In the genomic region with DNA sequence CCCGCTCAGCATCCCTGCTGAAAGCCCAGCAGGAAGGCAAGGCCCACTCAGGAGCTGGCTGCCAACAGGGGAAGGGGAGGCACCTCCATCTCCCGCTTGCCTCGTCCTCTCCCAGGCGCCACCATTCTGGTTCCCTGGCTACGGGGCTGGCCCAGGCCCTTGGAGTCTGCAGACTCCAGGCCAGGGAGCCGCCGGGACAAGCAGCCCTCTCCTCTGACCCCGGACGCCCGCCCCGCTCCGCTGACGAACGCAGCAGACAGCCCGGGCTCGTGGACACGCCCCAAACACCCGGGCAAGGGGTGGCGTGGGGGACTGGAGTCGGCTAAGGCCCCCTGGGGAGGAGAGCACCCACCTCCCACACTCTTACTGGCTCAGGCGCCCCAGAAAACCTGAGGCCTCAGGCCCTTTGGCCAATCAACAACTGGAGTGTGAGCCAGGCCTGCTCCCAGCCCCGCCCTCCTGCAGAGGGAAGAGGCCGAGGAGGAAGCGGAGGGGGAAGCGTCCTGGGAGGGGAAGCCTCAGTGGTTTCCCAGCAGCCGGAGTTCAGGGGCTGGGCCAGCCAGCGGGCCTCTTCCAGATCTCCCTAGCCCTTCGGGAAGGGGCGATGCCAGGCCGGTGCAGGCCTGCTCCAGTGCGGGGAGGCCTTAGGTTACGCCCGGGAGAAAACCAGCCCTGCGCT, we compare ENCODE assay signal across 8 cellular contexts. TPM values are rescaled to one million over a fixed set of nuclear protein-coding genes. Genes with fewer than 3 reads are reported as not detected.
DNase-seq lines count a peak whose midpoint lies in the region; ATAC-seq, FAIRE-seq and TF ChIP-seq lines count a peak whose summit lies in the region.

No MANE protein-coding gene starts in this region.

- peaks cover 51% of the 10 kb centered on the region for H3K4me1 Mint-ChIP-seq in activated naive CD8-positive, alpha-beta T cell treated with anti-CD3 and anti-CD28 coated beads, Interleukin-2, amount 50 U/mL, for 24 hours

- H2AFZ ChIP-seq in neuron (ENCODE audit: low read depth, low read length), result no peak overlapping the region

- H3K27me3 ChIP-seq in neuron (ENCODE audit: insufficient read depth, low read length), result no peaks in the 10 kb centered on the region

- FAIRE-seq in RCC 7860 (lab: Jason Lieb, UNC), result peak; percentile 86

- H3K9me3 Mint-ChIP-seq in activated naive CD8-positive, alpha-beta T cell treated with anti-CD3 and anti-CD28 coated beads, Interleukin-2, amount 50 U/mL, for 24 hours, result no peaks in the 10 kb centered on the region

- POLR2A ChIA-PET in HEK293 (lab: Yijun Ruan, JAX), result no interaction called here

- H3K36me3 Mint-ChIP-seq in activated naive CD8-positive, alpha-beta T cell treated with anti-CD3 and anti-CD28 coated beads, Interleukin-2, amount 50 U/mL, for 24 hours (ENCODE audit: low read depth), result peaks cover 2% of the 10 kb centered on the region

- H3K4me1 ChIP-seq in HEK293 (ENCODE audit: control insufficient read depth, insufficient read depth, low read length) (peaks cover 43% of the 10 kb centered on the region), neuron (ENCODE audit: insufficient read depth, low read length) (peaks cover 62% of the 10 kb centered on the region)

- H3K36me3 ChIP-seq in HEK293 (ENCODE audit: control insufficient read depth in 2 of 2, insufficient read depth in 1 of 2, low read length in 2 of 2) (no peaks in the 10 kb centered on the region), neuron (ENCODE audit: insufficient read depth, low read length) (no peaks in the 10 kb centered on the region)

- CTCF ChIA-PET in HEK293 (lab: Yijun Ruan, JAX), result interaction anchor here (1.9 kb wide), 1 partner anchor 19 kb away, joined by 7 read pairs; no protein-coding TSS in a partner anchor

- DNase-seq in CMK (ENCODE audit: low read depth) (peak; percentile 84), RCC 7860 (ENCODE audit: low spot score) (peak; percentile 90), globus pallidus (ENCODE audit: low spot score) (peak; percentile 78), ureter (ENCODE audit: low spot score) (peak; percentile 95)
- DNase-seq in activated naive CD8-positive, alpha-beta T cell treated with anti-CD3 and anti-CD28 coated beads, Interleukin-2, amount 50 U/mL, for 24 hours, result peak; percentile 69

- no peak for TF ChIP-seq CTCF in HEK293 (tag by site-specific recombination; IDR thresholded peaks at IDR 0.05)

- H3K4me3 ChIP-seq in HEK293 (ENCODE audit: low read depth, low read length) (peak overlapping the region; percentile 12), neuron (ENCODE audit: low read length) (peak overlapping the region; percentile 44)

- H3K9me3 ChIP-seq in HEK293 (ENCODE audit: control insufficient read depth, insufficient read depth, low read depth, low read length) (no peaks in the 10 kb centered on the region), neuron (ENCODE audit: low read length) (no peaks in the 10 kb centered on the region)

- peak overlapping the region; percentile 62 for H3K27ac Mint-ChIP-seq in activated naive CD8-positive, alpha-beta T cell treated with anti-CD3 and anti-CD28 coated beads, Interleukin-2, amount 50 U/mL, for 24 hours

- H3K27me3 Mint-ChIP-seq in activated naive CD8-positive, alpha-beta T cell treated with anti-CD3 and anti-CD28 coated beads, Interleukin-2, amount 50 U/mL, for 24 hours, result no peaks in the 10 kb centered on the region

- peak; percentile 2 for ATAC-seq in activated naive CD8-positive, alpha-beta T cell treated with anti-CD3 and anti-CD28 coated beads, Interleukin-2, amount 50 U/mL, for 24 hours
- no peak for ATAC-seq in HG03135 (IDR thresholded peaks at IDR 0.05; ENCODE audit: unreplicated experiment)

- H3K27ac ChIP-seq in HEK293 (ENCODE audit: extremely low read depth, low read depth, low read length), result peak overlapping the region; percentile 60

- H3K4me3 Mint-ChIP-seq in activated naive CD8-positive, alpha-beta T cell treated with anti-CD3 and anti-CD28 coated beads, Interleukin-2, amount 50 U/mL, for 24 hours, result peak overlapping the region; percentile 61

TF ChIP-seq in HEK293, 187 proteins besides CTCF, POLR2A, EP300 and RAD21 (continues in another document):
- TF ChIP-seq, protein P1, sequence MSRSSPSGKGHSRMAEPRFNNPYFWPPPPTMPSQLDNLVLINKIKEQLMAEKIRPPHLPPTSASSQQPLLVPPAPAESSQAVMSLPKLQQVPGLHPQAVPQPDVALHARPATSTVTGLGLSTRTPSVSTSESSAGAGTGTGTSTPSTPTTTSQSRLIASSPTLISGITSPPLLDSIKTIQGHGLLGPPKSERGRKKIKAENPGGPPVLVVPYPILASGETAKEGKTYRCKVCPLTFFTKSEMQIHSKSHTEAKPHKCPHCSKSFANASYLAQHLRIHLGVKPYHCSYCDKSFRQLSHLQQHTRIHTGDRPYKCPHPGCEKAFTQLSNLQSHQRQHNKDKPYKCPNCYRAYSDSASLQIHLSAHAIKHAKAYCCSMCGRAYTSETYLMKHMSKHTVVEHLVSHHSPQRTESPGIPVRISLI (tag by site-specific recombination; IDR thresholded peaks at IDR 0.05), result no peak
- TF ChIP-seq ZNF112 (tag by site-specific recombination; IDR thresholded peaks at IDR 0.05) (no peak), KLF9 (tag by site-specific recombination; IDR thresholded peaks at IDR 0.05; ENCODE audit: low read depth) (peak; percentile 86), ZNF624 (tag by site-specific recombination; IDR thresholded peaks at IDR 0.05) (no peak), ZNF521 (tag by site-specific recombination; IDR thresholded peaks at IDR 0.05) (no peak), BCL11A (tag by site-specific recombination; IDR thresholded peaks at IDR 0.05; ENCODE audit: low read depth) (0 out of 2 replicates have a peak, but pooled peaks have one; percentile 34), ZNF366 (tag by site-specific recombination; conservative IDR thresholded peaks at IDR 0.05) (peak; percentile 55), KLF10 (tag by site-specific recombination; IDR thresholded peaks at IDR 0.05) (peak; percentile 90), ZBTB48 (tag by site-specific recombination; IDR thresholded peaks at IDR 0.05) (peak; percentile 44; the same call in 1 of the 2 replicates), ZNF830 (tag by site-specific recombination; IDR thresholded peaks at IDR 0.05; ENCODE audit: low read depth) (no peak), FEZF1 (tag by site-specific recombination; IDR thresholded peaks at IDR 0.05) (peak; percentile 22; the same call in 1 of the 2 replicates), ZNF561 (tag by site-specific recombination; IDR thresholded peaks at IDR 0.05; ENCODE audit: borderline replicate concordance) (peak; percentile 49; the same call in 1 of the 2 replicates), ZNF266 (tag by site-specific recombination; IDR thresholded peaks at IDR 0.05; ENCODE audit: low read depth) (no peak), GLIS2 (tag by site-specific recombination; IDR thresholded peaks at IDR 0.05) (peak; percentile 100), WT1 (tag by site-specific recombination; IDR thresholded peaks at IDR 0.05) (0 out of 2 replicates have a peak, but pooled peaks have one; percentile 11)
- TF ChIP-seq, protein P2, sequence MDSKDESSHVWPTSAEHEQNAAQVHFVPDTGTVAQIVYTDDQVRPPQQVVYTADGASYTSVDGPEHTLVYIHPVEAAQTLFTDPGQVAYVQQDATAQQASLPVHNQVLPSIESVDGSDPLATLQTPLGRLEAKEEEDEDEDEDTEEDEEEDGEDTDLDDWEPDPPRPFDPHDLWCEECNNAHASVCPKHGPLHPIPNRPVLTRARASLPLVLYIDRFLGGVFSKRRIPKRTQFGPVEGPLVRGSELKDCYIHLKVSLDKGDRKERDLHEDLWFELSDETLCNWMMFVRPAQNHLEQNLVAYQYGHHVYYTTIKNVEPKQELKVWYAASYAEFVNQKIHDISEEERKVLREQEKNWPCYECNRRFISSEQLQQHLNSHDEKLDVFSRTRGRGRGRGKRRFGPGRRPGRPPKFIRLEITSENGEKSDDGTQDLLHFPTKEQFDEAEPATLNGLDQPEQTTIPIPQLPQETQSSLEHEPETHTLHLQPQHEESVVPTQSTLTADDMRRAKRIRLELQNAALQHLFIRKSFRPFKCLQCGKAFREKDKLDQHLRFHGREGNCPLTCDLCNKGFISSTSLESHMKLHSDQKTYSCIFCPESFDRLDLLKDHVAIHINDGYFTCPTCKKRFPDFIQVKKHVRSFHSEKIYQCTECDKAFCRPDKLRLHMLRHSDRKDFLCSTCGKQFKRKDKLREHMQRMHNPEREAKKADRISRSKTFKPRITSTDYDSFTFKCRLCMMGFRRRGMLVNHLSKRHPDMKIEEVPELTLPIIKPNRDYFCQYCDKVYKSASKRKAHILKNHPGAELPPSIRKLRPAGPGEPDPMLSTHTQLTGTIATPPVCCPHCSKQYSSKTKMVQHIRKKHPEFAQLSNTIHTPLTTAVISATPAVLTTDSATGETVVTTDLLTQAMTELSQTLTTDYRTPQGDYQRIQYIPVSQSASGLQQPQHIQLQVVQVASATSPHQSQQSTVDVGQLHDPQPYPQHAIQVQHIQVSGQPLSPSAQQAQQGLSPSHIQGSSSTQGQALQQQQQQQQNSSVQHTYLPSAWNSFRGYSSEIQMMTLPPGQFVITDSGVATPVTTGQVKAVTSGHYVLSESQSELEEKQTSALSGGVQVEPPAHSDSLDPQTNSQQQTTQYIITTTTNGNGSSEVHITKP (tag by site-specific recombination; IDR thresholded peaks at IDR 0.05), result peak; percentile 82
- TF ChIP-seq, protein P3, sequence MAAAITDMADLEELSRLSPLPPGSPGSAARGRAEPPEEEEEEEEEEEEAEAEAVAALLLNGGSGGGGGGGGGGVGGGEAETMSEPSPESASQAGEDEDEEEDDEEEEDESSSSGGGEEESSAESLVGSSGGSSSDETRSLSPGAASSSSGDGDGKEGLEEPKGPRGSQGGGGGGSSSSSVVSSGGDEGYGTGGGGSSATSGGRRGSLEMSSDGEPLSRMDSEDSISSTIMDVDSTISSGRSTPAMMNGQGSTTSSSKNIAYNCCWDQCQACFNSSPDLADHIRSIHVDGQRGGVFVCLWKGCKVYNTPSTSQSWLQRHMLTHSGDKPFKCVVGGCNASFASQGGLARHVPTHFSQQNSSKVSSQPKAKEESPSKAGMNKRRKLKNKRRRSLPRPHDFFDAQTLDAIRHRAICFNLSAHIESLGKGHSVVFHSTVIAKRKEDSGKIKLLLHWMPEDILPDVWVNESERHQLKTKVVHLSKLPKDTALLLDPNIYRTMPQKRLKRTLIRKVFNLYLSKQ (tag by site-specific recombination; IDR thresholded peaks at IDR 0.05; ENCODE audit: borderline replicate concordance), result no peak

RNA-seq across cellular contexts. Expression of a gene that starts 4.2 kb away (rescaled TPM):
- total RNA-seq in ureter, result 47.4 TPM

RNA-seq across cellular contexts. Expression of a gene that starts 59.4 kb away (rescaled TPM):
- 113 TPM for total RNA-seq in ureter
